Comparison of ENCODE assay signal across 9 cellular contexts in genomic region chr5:64166201-64166959, GRCh38. TPM values are rescaled to one million over a fixed set of nuclear protein-coding genes. Genes with fewer than 3 reads are reported as not detected.
DNase-seq lines count a peak whose midpoint lies in the region; ATAC-seq, FAIRE-seq and TF ChIP-seq lines count a peak whose summit lies in the region.
"Had no signal": no experiment of that assay in that cellular context is flagged by ENCODE, and none has a peak within 500 bp of the region (broad histone marks: within the 10 kb centered on the region; RNA-seq: fewer than 3 reads in every experiment).

No MANE protein-coding gene starts in this region.

- no peak overlapping the region for H3K27ac Mint-ChIP-seq in stimulated activated naive CD8-positive, alpha-beta T cell treated with anti-CD3 and anti-CD28 coated beads, Interleukin-15, amount 100 ng/mL, for 72 hours

- H3K4me3 Mint-ChIP-seq in stimulated activated naive CD8-positive, alpha-beta T cell treated with anti-CD3 and anti-CD28 coated beads, Interleukin-15, amount 100 ng/mL, for 72 hours, result peak overlapping the region; percentile 21 to 39

- H3K4me3 ChIP-seq in astrocyte of the spinal cord (ENCODE audit: low read depth, low read length) (peak overlapping the region; percentile 59), kidney (ENCODE audit: low read length in 2 of 2) (peak overlapping the region; percentile 84 to 91)
- H3K4me3 ChIP-seq: BLaER1 had no signal

- no peaks in the 10 kb centered on the region for H3K36me3 ChIP-seq in kidney (ENCODE audit: control insufficient read depth in 1 of 2, insufficient read depth in 2 of 2, low read length in 2 of 2)
- H3K36me3 ChIP-seq: BLaER1 had no signal

- peak; percentile 33 for ATAC-seq in stimulated activated naive CD8-positive, alpha-beta T cell treated with anti-CD3 and anti-CD28 coated beads, Interleukin-15, amount 100 ng/mL, for 72 hours

- H3K9me3 ChIP-seq in kidney (ENCODE audit: control insufficient read depth in 1 of 2, low read length in 2 of 2), result no peaks in the 10 kb centered on the region

- no peak for FAIRE-seq in kidney (lab: Jason Lieb, UNC)

- H3K9me3 Mint-ChIP-seq in stimulated activated naive CD8-positive, alpha-beta T cell treated with anti-CD3 and anti-CD28 coated beads, Interleukin-15, amount 100 ng/mL, for 72 hours, result no peaks in the 10 kb centered on the region

- peaks cover 37% of the 10 kb centered on the region for H3K27me3 Mint-ChIP-seq in stimulated activated naive CD8-positive, alpha-beta T cell treated with anti-CD3 and anti-CD28 coated beads, Interleukin-15, amount 100 ng/mL, for 72 hours

- in situ Hi-C loops in astrocyte of the spinal cord (cut with HindIII; ENCODE audit: low sequenced_read_pairs), result no loop called here

- H3K4me1 ChIP-seq in kidney (ENCODE audit: control insufficient read depth in 1 of 2, insufficient read depth in 1 of 2, low read depth in 1 of 2, low read length in 2 of 2), result peaks cover 0 to 5% of the 10 kb centered on the region in 2 donors
- H3K4me1 ChIP-seq: BLaER1 had no signal

- H3K27ac ChIP-seq in kidney (ENCODE audit: low read depth in 2 of 2, low read length in 2 of 2), result peak overlapping the region; percentile 73 to 74
- H3K27ac ChIP-seq: BLaER1 had no signal

- TF ChIP-seq CTCF in astrocyte of the spinal cord (IDR thresholded peaks at IDR 0.05; ENCODE audit: low read depth, low read length) (no peak), kidney (IDR thresholded peaks at IDR 0.05; ENCODE audit: borderline replicate concordance, extremely low read depth, insufficient read depth) (no peak)

- H3K9ac ChIP-seq in kidney (ENCODE audit: low read length in 2 of 2), result peak overlapping the region; percentile 88 to 95
- H3K9ac ChIP-seq: BLaER1 had no signal

- DNase-seq in NCI-H1105 treated with DMSO at 0.1 percent for 48 hours (lab: John Stamatoyannopoulos, UW) (peak; percentile 19), NCI-H1105 (lab: John Stamatoyannopoulos, UW) (no peak), astrocyte of the spinal cord (ENCODE audit: low read depth, low spot score) (peak; percentile 4), kidney (no peak), NCI-H1694 (lab: John Stamatoyannopoulos, UW) (no peak), NCI-H2196 (lab: John Stamatoyannopoulos, UW; ENCODE audit: unreplicated experiment) (no peak)
- no peak for DNase-seq in stimulated activated naive CD8-positive, alpha-beta T cell treated with anti-CD3 and anti-CD28 coated beads, Interleukin-15, amount 100 ng/mL, for 72 hours
- no peak for DNase-seq in stimulated activated CD4-positive, alpha-beta T cell treated with anti-CD3 and anti-CD28 coated beads, Interleukin-2, amount 100 ng/mL, for 24 hours

- intact Hi-C loops in kidney (cut with DNase I), result no loop called here

- H3K4me1 Mint-ChIP-seq in stimulated activated naive CD8-positive, alpha-beta T cell treated with anti-CD3 and anti-CD28 coated beads, Interleukin-15, amount 100 ng/mL, for 72 hours, result no peaks in the 10 kb centered on the region

RNA-seq across cellular contexts. Expression of gene RNF180, which starts 0.7 kb away (rescaled TPM):
- 23.0 TPM for total RNA-seq in kidney
- polyA plus RNA-seq in kidney (ENCODE audit: insufficient read depth, low read depth, low replicate concordance), result 3.8 TPM

Comparison
In these comparisons a context has a peak if more than half of its experiments do, and no peak if none do; other contexts are left out.
1. DNase-seq: peak in NCI-H1105 treated with DMSO at 0.1 percent for 48 hours (single experiment) and astrocyte of the spinal cord (single experiment); none in NCI-H1105 (single experiment), kidney (single experiment), stimulated activated naive CD8-positive, alpha-beta T cell treated with anti-CD3 and anti-CD28 coated beads, Interleukin-15, amount 100 ng/mL, for 72 hours (0 of 2), NCI-H1694 (single experiment), stimulated activated CD4-positive, alpha-beta T cell treated with anti-CD3 and anti-CD28 coated beads, Interleukin-2, amount 100 ng/mL, for 24 hours (0 of 2) and NCI-H2196 (single experiment).